In genomic region chr15:73996267-73996666, GRCh38 we compare ENCODE assay signal across 10 cellular contexts. TPM values are rescaled to one million over a fixed set of nuclear protein-coding genes. Genes with fewer than 3 reads are reported as not detected.
A peak's percentile ranks its signal among the peaks of the same experiment; 100 is the strongest.
DNase-seq lines count a peak whose midpoint lies in the region; ATAC-seq and TF ChIP-seq lines count a peak whose summit lies in the region.
"Had no signal": no experiment of that assay in that cellular context is flagged by ENCODE, and none has a peak within 500 bp of the region (broad histone marks: within the 10 kb centered on the region; RNA-seq: fewer than 3 reads in every experiment).

No MANE protein-coding gene starts in this region.

- H3K27me3 ChIP-seq in WERI-Rb-1 (ENCODE audit: insufficient read depth, low read depth, severe bottlenecking) = no peaks in the 10 kb centered on the region

- DNase-seq in AG04449 (ENCODE audit: low read depth, low spot score) (no peak), cardiac fibroblast (ENCODE audit: low read depth in 2 of 2) (no peak), NCI-H187 (lab: John Stamatoyannopoulos, UW) (no peak), WERI-Rb-1 (no peak)
- no peak for DNase-seq in Jurkat, Clone E6-1 (ENCODE audit: low read depth, low spot score)
- DNase-seq in naive thymus-derived CD8-positive, alpha-beta T cell = no peak
- DNase-seq: activated CD8-positive, alpha-beta memory T cell treated with anti-CD3 and anti-CD28 coated beads, Interleukin-2, amount 50 U/mL, for 4 hours; NCI-H1694 had no signal

- POLR2A ChIA-PET in AG04449 (lab: Yijun Ruan, JAX) = no interaction called here
- POLR2A ChIA-PET in naive thymus-derived CD8-positive, alpha-beta T cell (lab: Charles Lee) = interaction anchor here (3.1 kb wide), 1 partner anchor 10 kb away, joined by 28 read pairs; no protein-coding TSS in a partner anchor

- peaks cover 32 to 83% (median 75%) of the 10 kb centered on the region in 4 donors for H3K4me1 Mint-ChIP-seq in naive thymus-derived CD8-positive, alpha-beta T cell

- H3K9me3 Mint-ChIP-seq in naive thymus-derived CD8-positive, alpha-beta T cell = no peaks in the 10 kb centered on the region

- peak overlapping the region; percentile 95 to 99 (median 97) for H3K27ac Mint-ChIP-seq in naive thymus-derived CD8-positive, alpha-beta T cell

- no peak overlapping the region for H3K27ac ChIP-seq in WERI-Rb-1

- no peaks in the 10 kb centered on the region for H3K9me3 ChIP-seq in WERI-Rb-1 (ENCODE audit: severe bottlenecking)

- CTCF ChIA-PET in AG04449 (lab: Yijun Ruan, JAX) = interaction anchor here (0.7 to 10.0 kb wide), 8 partner anchors 9 to 50 kb away, joined by 3 to 126 read pairs (median 4); no protein-coding TSS in a partner anchor

- H3K4me3 ChIP-seq in AG04449 (ENCODE audit: low read depth, low read length) = peak overlapping the region; percentile 69
- H3K4me3 ChIP-seq in Jurkat, Clone E6-1 (ENCODE audit: low read length) = peak overlapping the region; percentile 94
- H3K4me3 ChIP-seq in cardiac fibroblast (replicated peaks in 1 of 2; ENCODE audit: low read depth in 2 of 2, low read length in 2 of 2) = peak overlapping the region; percentile 90 to 97
- H3K4me3 ChIP-seq in WERI-Rb-1 (ENCODE audit: low read depth, low read length) = no peak overlapping the region

- H3K27me3 Mint-ChIP-seq in naive thymus-derived CD8-positive, alpha-beta T cell = no peaks in the 10 kb centered on the region

- peaks cover 0 to 27% (median 10%) of the 10 kb centered on the region in 3 donors for H3K36me3 Mint-ChIP-seq in naive thymus-derived CD8-positive, alpha-beta T cell

- peaks cover 15% of the 10 kb centered on the region for H3K36me3 ChIP-seq in WERI-Rb-1

- peak overlapping the region; percentile 97 to 100 (median 99) for H3K4me3 Mint-ChIP-seq in naive thymus-derived CD8-positive, alpha-beta T cell

- no peak for ATAC-seq in naive thymus-derived CD8-positive, alpha-beta T cell
- ATAC-seq in GM18873 (IDR thresholded peaks at IDR 0.05; ENCODE audit: low FRiP score, unreplicated experiment) = no peak
- no peak for ATAC-seq in HG03039 (IDR thresholded peaks at IDR 0.05; ENCODE audit: unreplicated experiment)

- no peak for TF ChIP-seq CTCF in AG04449 (IDR thresholded peaks at IDR 0.05; ENCODE audit: insufficient read depth, low read length, missing control alignments)
- TF ChIP-seq CTCF in cardiac fibroblast (IDR thresholded peaks at IDR 0.05; ENCODE audit: low read depth, low read length) = no peak
- TF ChIP-seq CTCF in WERI-Rb-1 (IDR thresholded peaks at IDR 0.05; ENCODE audit: low read depth, low read length) = no peak

RNA-seq across cellular contexts. Expression of gene PML, which starts 1.8 kb away (rescaled TPM):
- polyA plus RNA-seq in Jurkat, Clone E6-1 (2012; ENCODE audit: insufficient read depth, insufficient read length) = 45.8 TPM
- total RNA-seq in naive thymus-derived CD8-positive, alpha-beta T cell = 10 to 100 TPM; 53.1 to 57.9 TPM
- polyA plus RNA-seq in naive thymus-derived CD8-positive, alpha-beta T cell = 10 to 100 TPM; 12.2 to 26.9 (median 19.7) TPM

RNA-seq across cellular contexts. Expression of gene STOML1, which starts 4.2 kb away (rescaled TPM):
- polyA plus RNA-seq in Jurkat, Clone E6-1 (2012; ENCODE audit: insufficient read depth, insufficient read length) = 10.5 TPM
- total RNA-seq in naive thymus-derived CD8-positive, alpha-beta T cell = 10 to 100 TPM; 10.4 to 10.8 TPM
- 10 to 100 TPM in 2 of 3 donors, 1 to 10 TPM in 1; 9.6 to 15.6 (median 12.6) TPM for polyA plus RNA-seq in naive thymus-derived CD8-positive, alpha-beta T cell
